ENCODE assay signal across 22 cellular contexts in the genomic region with DNA sequence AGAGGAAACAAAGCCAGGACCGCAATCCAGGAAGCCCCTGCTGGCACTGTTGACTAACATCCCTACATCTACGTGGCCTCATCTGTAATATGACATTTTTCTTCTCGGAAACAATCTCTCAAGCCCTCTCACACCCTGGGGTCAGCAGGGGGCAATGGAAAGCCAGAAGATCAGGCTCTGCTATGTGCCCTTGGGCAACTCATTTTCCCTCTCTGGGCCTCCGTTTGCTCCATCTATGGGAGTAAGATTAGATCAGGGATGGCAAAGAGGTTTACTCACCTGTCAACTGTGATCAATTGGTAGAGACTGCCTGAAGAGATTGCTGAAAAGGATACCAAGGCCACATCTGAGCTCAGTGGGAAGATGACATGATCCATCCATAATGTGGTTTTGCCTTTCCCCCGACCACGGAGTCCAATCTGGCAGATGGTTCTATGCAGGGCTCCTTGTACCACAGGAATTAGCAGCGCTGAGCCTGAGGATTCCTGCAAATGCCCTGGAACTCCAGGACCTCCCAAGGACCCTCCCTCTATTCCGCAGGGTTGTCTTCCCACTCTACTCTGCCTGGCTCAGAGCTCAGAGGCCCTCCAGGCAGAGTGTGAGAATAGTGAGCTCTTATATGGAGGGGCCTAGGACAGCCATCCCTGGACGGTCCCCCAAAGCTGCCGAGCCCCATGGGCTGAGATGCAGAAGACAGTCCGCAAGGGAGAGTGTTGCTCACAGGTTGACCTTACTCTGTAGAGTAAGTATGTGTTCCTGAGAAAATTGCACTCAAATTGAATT.
"Had no signal": no experiment of that assay in that cellular context is flagged by ENCODE, and none has a peak within 500 bp of the region (broad histone marks: within the 10 kb centered on the region; RNA-seq: fewer than 3 reads in every experiment).

No MANE protein-coding gene starts in this region.

- H3K4me1 ChIP-seq: stomach, transverse colon had no signal

- H3K9me3 ChIP-seq: mucosa of descending colon, thoracic aorta, transverse colon had no signal

- H3K27ac ChIP-seq: dorsolateral prefrontal cortex, heart left ventricle, stomach, thoracic aorta, transverse colon had no signal

- H3K27me3 ChIP-seq: transverse colon had no signal

- ATAC-seq: esophagus mucosa, heart left ventricle, mucosa of descending colon, natural killer cell, right cardiac atrium had no signal

- H3K36me3 ChIP-seq: heart left ventricle, stomach, thoracic aorta, transverse colon had no signal

- FAIRE-seq: colon, endometrium, frontal cortex had no signal

- H3K4me3 ChIP-seq: dorsolateral prefrontal cortex, heart left ventricle, mucosa of descending colon, stomach, thoracic aorta, transverse colon had no signal

- H3K27ac Mint-ChIP-seq: natural killer cell, progenitor cell of endocrine pancreas had no signal

- H3K9me3 Mint-ChIP-seq: natural killer cell, neural crest cell had no signal

- H3K4me3 Mint-ChIP-seq: natural killer cell, neural crest cell had no signal

- H3K36me3 Mint-ChIP-seq: natural killer cell had no signal

- H3K4me1 Mint-ChIP-seq: natural killer cell had no signal

- DNase-seq: cerebellar nuclear complex; dorsolateral prefrontal cortex; effector CD8-positive, alpha-beta T cell; heart left ventricle; hippocampal formation; kidney glomerular epithelial cell; mucosa of descending colon; natural killer cell; right cardiac atrium; stimulated activated CD4-positive, alpha-beta T cell treated with anti-CD3 and anti-CD28 coated beads, Interleukin-2, amount 100 ng/mL, for 24 hours; stimulated activated CD4-positive, alpha-beta T cell treated with anti-CD3 and anti-CD28 coated beads, Interleukin-4, amount 100 ng/mL, for 4 hours; stimulated activated naive CD4-positive, alpha-beta T cell; stomach; substantia nigra; transverse colon had no signal
